ENCODE assay signal across 8 cellular contexts in genomic region chr9:66712870-66713269, GRCh38.
ATAC-seq and TF ChIP-seq lines count a peak whose summit lies in the region.
"Not testable (repeated sequence)": the region's sequence is repeated elsewhere in the genome, so short reads cannot be mapped to it uniquely, and the experiment has no call there.

No MANE protein-coding gene starts in this region.

- ATAC-seq in GM18505 (IDR thresholded peaks at IDR 0.05; ENCODE audit: unreplicated experiment), result peak; percentile 72
- ATAC-seq in GM18907 (IDR thresholded peaks at IDR 0.05; ENCODE audit: unreplicated experiment), result peak; percentile 80
- ATAC-seq in GM19463 (IDR thresholded peaks at IDR 0.05; ENCODE audit: unreplicated experiment), result peak; percentile 64
- ATAC-seq in GM21576 (IDR thresholded peaks at IDR 0.05; ENCODE audit: unreplicated experiment), result peak; percentile 57
- ATAC-seq in HG02678 (IDR thresholded peaks at IDR 0.05; ENCODE audit: unreplicated experiment), result peak; percentile 70
- ATAC-seq in HG03039 (IDR thresholded peaks at IDR 0.05; ENCODE audit: unreplicated experiment), result peak; percentile 71
- peak; percentile 54 for ATAC-seq in HG03196 (IDR thresholded peaks at IDR 0.05; ENCODE audit: unreplicated experiment)
- peak; percentile 92 for ATAC-seq in HG03521 (IDR thresholded peaks at IDR 0.05; ENCODE audit: unreplicated experiment)

- not testable (repeated sequence) for TF ChIP-seq POLR2A in GM18505 (IDR thresholded peaks at IDR 0.05; ENCODE audit: borderline replicate concordance, extremely low read depth, insufficient read depth, insufficient read length)

Comparison
In these comparisons a context has a peak if more than half of its experiments do, and no peak if none do; other contexts are left out.
1. Peak in every context shown above with its lines: ATAC-seq.